2 cellular contexts compared by ENCODE assay signal in genomic region chr1:9239622-9240401, GRCh38.
TF ChIP-seq lines count a peak whose summit lies in the region.

No MANE protein-coding gene starts in this region.

TF ChIP-seq in GM23338, 12 proteins besides CTCF, POLR2A, EP300 and RAD21:
- TF ChIP-seq, protein P1, sequence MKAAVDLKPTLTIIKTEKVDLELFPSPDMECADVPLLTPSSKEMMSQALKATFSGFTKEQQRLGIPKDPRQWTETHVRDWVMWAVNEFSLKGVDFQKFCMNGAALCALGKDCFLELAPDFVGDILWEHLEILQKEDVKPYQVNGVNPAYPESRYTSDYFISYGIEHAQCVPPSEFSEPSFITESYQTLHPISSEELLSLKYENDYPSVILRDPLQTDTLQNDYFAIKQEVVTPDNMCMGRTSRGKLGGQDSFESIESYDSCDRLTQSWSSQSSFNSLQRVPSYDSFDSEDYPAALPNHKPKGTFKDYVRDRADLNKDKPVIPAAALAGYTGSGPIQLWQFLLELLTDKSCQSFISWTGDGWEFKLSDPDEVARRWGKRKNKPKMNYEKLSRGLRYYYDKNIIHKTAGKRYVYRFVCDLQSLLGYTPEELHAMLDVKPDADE (IDR thresholded peaks at IDR 0.05), result no peak
- TF ChIP-seq ZNF331 (CRISPR knock-in tag; IDR thresholded peaks at IDR 0.05; ENCODE audit: low read depth), result no peak
- TF ChIP-seq, protein P2, sequence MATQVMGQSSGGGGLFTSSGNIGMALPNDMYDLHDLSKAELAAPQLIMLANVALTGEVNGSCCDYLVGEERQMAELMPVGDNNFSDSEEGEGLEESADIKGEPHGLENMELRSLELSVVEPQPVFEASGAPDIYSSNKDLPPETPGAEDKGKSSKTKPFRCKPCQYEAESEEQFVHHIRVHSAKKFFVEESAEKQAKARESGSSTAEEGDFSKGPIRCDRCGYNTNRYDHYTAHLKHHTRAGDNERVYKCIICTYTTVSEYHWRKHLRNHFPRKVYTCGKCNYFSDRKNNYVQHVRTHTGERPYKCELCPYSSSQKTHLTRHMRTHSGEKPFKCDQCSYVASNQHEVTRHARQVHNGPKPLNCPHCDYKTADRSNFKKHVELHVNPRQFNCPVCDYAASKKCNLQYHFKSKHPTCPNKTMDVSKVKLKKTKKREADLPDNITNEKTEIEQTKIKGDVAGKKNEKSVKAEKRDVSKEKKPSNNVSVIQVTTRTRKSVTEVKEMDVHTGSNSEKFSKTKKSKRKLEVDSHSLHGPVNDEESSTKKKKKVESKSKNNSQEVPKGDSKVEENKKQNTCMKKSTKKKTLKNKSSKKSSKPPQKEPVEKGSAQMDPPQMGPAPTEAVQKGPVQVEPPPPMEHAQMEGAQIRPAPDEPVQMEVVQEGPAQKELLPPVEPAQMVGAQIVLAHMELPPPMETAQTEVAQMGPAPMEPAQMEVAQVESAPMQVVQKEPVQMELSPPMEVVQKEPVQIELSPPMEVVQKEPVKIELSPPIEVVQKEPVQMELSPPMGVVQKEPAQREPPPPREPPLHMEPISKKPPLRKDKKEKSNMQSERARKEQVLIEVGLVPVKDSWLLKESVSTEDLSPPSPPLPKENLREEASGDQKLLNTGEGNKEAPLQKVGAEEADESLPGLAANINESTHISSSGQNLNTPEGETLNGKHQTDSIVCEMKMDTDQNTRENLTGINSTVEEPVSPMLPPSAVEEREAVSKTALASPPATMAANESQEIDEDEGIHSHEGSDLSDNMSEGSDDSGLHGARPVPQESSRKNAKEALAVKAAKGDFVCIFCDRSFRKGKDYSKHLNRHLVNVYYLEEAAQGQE (IDR thresholded peaks at IDR 0.05; ENCODE audit: unreplicated experiment), result no peak
- no peak for TF ChIP-seq STAT1 (IDR thresholded peaks at IDR 0.05; ENCODE audit: unreplicated experiment)
- TF ChIP-seq CREB1 (CRISPR knock-in tag; IDR thresholded peaks at IDR 0.05; ENCODE audit: low read depth), result no peak
- TF ChIP-seq NANOG (IDR thresholded peaks at IDR 0.05; ENCODE audit: borderline replicate concordance), result no peak

TF ChIP-seq in K562, 482 proteins besides CTCF, POLR2A, EP300 and RAD21:
- 0 out of 2 replicates have a peak, but pooled peaks have one; percentile 26 for TF ChIP-seq CREM (IDR thresholded peaks at IDR 0.05; ENCODE audit: low read depth)
- TF ChIP-seq GABPA (tag; conservative IDR thresholded peaks at IDR 0.05; ENCODE audit: low read depth), result peak; percentile 34; the same call in 1 of the 2 replicates
- TF ChIP-seq TEAD4 (IDR thresholded peaks at IDR 0.05; ENCODE audit: low read length), result 0 out of 2 replicates have a peak, but pooled peaks have one; percentile 7
- TF ChIP-seq TEAD4 (CRISPR knock-in tag; IDR thresholded peaks at IDR 0.05; ENCODE audit: borderline replicate concordance), result no peak
- no peak for TF ChIP-seq ZNF146 (CRISPR knock-in tag; IDR thresholded peaks at IDR 0.05; ENCODE audit: unreplicated experiment)
- peak; percentile 17; the same call in 1 of the 2 replicates for TF ChIP-seq TCF3 (CRISPR knock-in tag; IDR thresholded peaks at IDR 0.05)
- peak; percentile 61; the same call in 1 of the 2 replicates for TF ChIP-seq ZBTB1 (CRISPR knock-in tag; IDR thresholded peaks at IDR 0.05; ENCODE audit: borderline replicate concordance, low read depth)
- no peak for TF ChIP-seq ZSCAN29 (IDR thresholded peaks at IDR 0.05)
- no peak for TF ChIP-seq SP1 (CRISPR knock-in tag; IDR thresholded peaks at IDR 0.05)
- no peak for TF ChIP-seq ID3 (CRISPR knock-in tag; IDR thresholded peaks at IDR 0.05)
- peak; percentile 98 for TF ChIP-seq ID3 (tag; IDR thresholded peaks at IDR 0.05)
